Comparison of ENCODE assay signal across 33 cellular contexts in genomic region chr19:1580382-1580781, GRCh38. TPM values are rescaled to one million over a fixed set of nuclear protein-coding genes. Genes with fewer than 3 reads are reported as not detected.
"Had no signal": no experiment of that assay in that cellular context is flagged by ENCODE, and none has a peak within 500 bp of the region (broad histone marks: within the 10 kb centered on the region; RNA-seq: fewer than 3 reads in every experiment).

No MANE protein-coding gene starts in this region.

- H3K9me3 ChIP-seq: colonic mucosa, esophagus muscularis mucosa, gastroesophageal sphincter, heart left ventricle, left ventricle myocardium inferior, lower lobe of right lung, ovary, psoas muscle, suprapubic skin, transverse colon, vagina had no signal

- H3K27ac ChIP-seq: colonic mucosa, esophagus muscularis mucosa, foreskin keratinocyte, gastroesophageal sphincter, heart left ventricle, hepatocyte, left ventricle myocardium inferior, lower lobe of right lung, ovary, psoas muscle, skin epidermis, suprapubic skin, transverse colon, vagina had no signal

- ATAC-seq: foreskin keratinocyte; gastroesophageal sphincter; heart left ventricle; left cardiac atrium; lower lobe of right lung; naive thymus-derived CD8-positive, alpha-beta T cell; psoas muscle; right cardiac atrium; stimulated activated naive CD8-positive, alpha-beta T cell treated with anti-CD3 and anti-CD28 coated beads, Interleukin-15, amount 100 ng/mL, for 72 hours had no signal

- DNase-seq: colonic mucosa; dermis blood vessel endothelial cell; effector memory CD4-positive, alpha-beta T cell; foreskin keratinocyte; heart left ventricle; left cardiac atrium; left ventricle myocardium inferior; lower lobe of right lung; naive thymus-derived CD8-positive, alpha-beta T cell; occipital lobe; ovary; posterior cingulate gyrus; psoas muscle; right cardiac atrium; stimulated activated CD4-positive, alpha-beta T cell treated with anti-CD3 and anti-CD28 coated beads, Interleukin-15, amount 100 ng/mL, for 24 hours; stimulated activated CD4-positive, alpha-beta T cell treated with anti-CD3 and anti-CD28 coated beads, Interleukin-2, amount 100 ng/mL, for 48 hours; stimulated activated naive CD4-positive, alpha-beta T cell; stimulated activated naive CD8-positive, alpha-beta T cell treated with anti-CD3 and anti-CD28 coated beads, Interleukin-15, amount 100 ng/mL, for 72 hours; transverse colon had no signal

- H3K4me1 ChIP-seq: colonic mucosa, foreskin keratinocyte, gastroesophageal sphincter, lower lobe of right lung, psoas muscle, suprapubic skin, transverse colon, vagina had no signal

- H3K9me3 Mint-ChIP-seq: naive thymus-derived CD8-positive, alpha-beta T cell; stimulated activated naive CD8-positive, alpha-beta T cell treated with anti-CD3 and anti-CD28 coated beads, Interleukin-15, amount 100 ng/mL, for 72 hours had no signal

- H3K36me3 ChIP-seq: colonic mucosa, ovary had no signal

- H3K4me3 Mint-ChIP-seq: naive thymus-derived CD8-positive, alpha-beta T cell; stimulated activated naive CD8-positive, alpha-beta T cell treated with anti-CD3 and anti-CD28 coated beads, Interleukin-15, amount 100 ng/mL, for 72 hours had no signal

- H3K4me3 ChIP-seq: colonic mucosa, esophagus muscularis mucosa, gastroesophageal sphincter, heart left ventricle, hepatocyte, left ventricle myocardium inferior, lower lobe of right lung, ovary, psoas muscle, skin epidermis, suprapubic skin, transverse colon, vagina had no signal

- H3K27me3 ChIP-seq: colonic mucosa, esophagus muscularis mucosa, foreskin keratinocyte, gastroesophageal sphincter, heart left ventricle, hepatocyte, ovary, suprapubic skin, transverse colon, vagina had no signal

- H3K27me3 Mint-ChIP-seq: naive thymus-derived CD8-positive, alpha-beta T cell; stimulated activated naive CD8-positive, alpha-beta T cell treated with anti-CD3 and anti-CD28 coated beads, Interleukin-15, amount 100 ng/mL, for 72 hours had no signal

RNA-seq across cellular contexts. Expression of gene PLK5, which starts 56.5 kb away (rescaled TPM):
- total RNA-seq: colonic mucosa; dermis blood vessel endothelial cell; endothelial cell of umbilical vein; epithelial cell of proximal tubule; fibroblast of lung; foreskin keratinocyte; hepatocyte; kidney epithelial cell; left cardiac atrium; left ventricle myocardium inferior; lower lobe of right lung; mesenteric fat pad; myocyte; naive thymus-derived CD8-positive, alpha-beta T cell; occipital lobe; psoas muscle; renal cortical epithelial cell; right cardiac atrium; transverse colon; ureter had no signal
- polyA plus RNA-seq: endothelial cell of umbilical vein; fibroblast of lung; foreskin keratinocyte; naive thymus-derived CD8-positive, alpha-beta T cell had no signal
